Comparison of ENCODE assay signal across 1 cellular context in genomic region chr7:129188372-129188891, GRCh38.
TF ChIP-seq lines count a peak whose summit lies in the region.

Gene SMO, plus strand, starts transcription at chr7:129188633. Its CDS starts 519 bp downstream, at chr7:129189152.

TF ChIP-seq in HepG2, 621 proteins besides CTCF, POLR2A, EP300 and RAD21 (continued from another document and continues in another):
- TF ChIP-seq HMGXB4 (CRISPR knock-in tag; IDR thresholded peaks at IDR 0.05; ENCODE audit: borderline replicate concordance in 1 of 2, low read depth in 1 of 2) = peak in 1 of 2 experiments; percentile 81; a peak in 3 of 4 replicates
- TF ChIP-seq FOXK1 (CRISPR knock-in tag; IDR thresholded peaks at IDR 0.05; ENCODE audit: borderline replicate concordance, low read depth) = peak; percentile 61; the same call in 1 of the 2 replicates
- no peak for TF ChIP-seq MYNN (CRISPR knock-in tag; IDR thresholded peaks at IDR 0.05; ENCODE audit: low read depth)
- no peak for TF ChIP-seq ZNF839 (CRISPR knock-in tag; IDR thresholded peaks at IDR 0.05; ENCODE audit: borderline replicate concordance)
- no peak for TF ChIP-seq NFE2 (CRISPR knock-in tag; IDR thresholded peaks at IDR 0.05)
- no peak for TF ChIP-seq TOPORS (CRISPR knock-in tag; IDR thresholded peaks at IDR 0.05)
- no peak for TF ChIP-seq RERE (CRISPR knock-in tag; IDR thresholded peaks at IDR 0.05; ENCODE audit: low read depth)
- TF ChIP-seq ZKSCAN5 (CRISPR knock-in tag; IDR thresholded peaks at IDR 0.05) = no peak
- TF ChIP-seq CEBPZ (IDR thresholded peaks at IDR 0.05; ENCODE audit: low read length) = no peak
- TF ChIP-seq IRF9 (CRISPR knock-in tag; IDR thresholded peaks at IDR 0.05; ENCODE audit: borderline replicate concordance) = 0 out of 2 replicates have a peak, but pooled peaks have one; percentile 28
- TF ChIP-seq ZNF576 (CRISPR knock-in tag; IDR thresholded peaks at IDR 0.05) = no peak
- TF ChIP-seq ZFP82 (CRISPR knock-in tag; IDR thresholded peaks at IDR 0.05; ENCODE audit: borderline replicate concordance) = no peak
- TF ChIP-seq PLRG1 (conservative IDR thresholded peaks at IDR 0.05) = no peak
- no peak for TF ChIP-seq ZBTB33 (CRISPR knock-in tag; IDR thresholded peaks at IDR 0.05)
- peak; percentile 51; the same call in 1 of the 2 replicates for TF ChIP-seq SP4 (CRISPR knock-in tag; IDR thresholded peaks at IDR 0.05)
- TF ChIP-seq ZNF142 (CRISPR knock-in tag; IDR thresholded peaks at IDR 0.05) = 0 out of 2 replicates have a peak, but pooled peaks have one; percentile 37
- no peak for TF ChIP-seq FOXO4 (CRISPR knock-in tag; conservative IDR thresholded peaks at IDR 0.05)
- TF ChIP-seq TFDP2 (CRISPR knock-in tag; IDR thresholded peaks at IDR 0.05) = peak; percentile 57; the same call in 1 of the 2 replicates
- TF ChIP-seq FOXA1 (IDR thresholded peaks at IDR 0.05) = no peak
- no peak for TF ChIP-seq FOXA1 (CRISPR knock-in tag; IDR thresholded peaks at IDR 0.05)
- no peak for TF ChIP-seq ZNF276 (CRISPR knock-in tag; IDR thresholded peaks at IDR 0.05; ENCODE audit: low read depth)
- TF ChIP-seq ZNF367 (CRISPR knock-in tag; IDR thresholded peaks at IDR 0.05; ENCODE audit: borderline replicate concordance) = no peak
